Comparison of ENCODE assay signal across 1 cellular context in the genomic region with DNA sequence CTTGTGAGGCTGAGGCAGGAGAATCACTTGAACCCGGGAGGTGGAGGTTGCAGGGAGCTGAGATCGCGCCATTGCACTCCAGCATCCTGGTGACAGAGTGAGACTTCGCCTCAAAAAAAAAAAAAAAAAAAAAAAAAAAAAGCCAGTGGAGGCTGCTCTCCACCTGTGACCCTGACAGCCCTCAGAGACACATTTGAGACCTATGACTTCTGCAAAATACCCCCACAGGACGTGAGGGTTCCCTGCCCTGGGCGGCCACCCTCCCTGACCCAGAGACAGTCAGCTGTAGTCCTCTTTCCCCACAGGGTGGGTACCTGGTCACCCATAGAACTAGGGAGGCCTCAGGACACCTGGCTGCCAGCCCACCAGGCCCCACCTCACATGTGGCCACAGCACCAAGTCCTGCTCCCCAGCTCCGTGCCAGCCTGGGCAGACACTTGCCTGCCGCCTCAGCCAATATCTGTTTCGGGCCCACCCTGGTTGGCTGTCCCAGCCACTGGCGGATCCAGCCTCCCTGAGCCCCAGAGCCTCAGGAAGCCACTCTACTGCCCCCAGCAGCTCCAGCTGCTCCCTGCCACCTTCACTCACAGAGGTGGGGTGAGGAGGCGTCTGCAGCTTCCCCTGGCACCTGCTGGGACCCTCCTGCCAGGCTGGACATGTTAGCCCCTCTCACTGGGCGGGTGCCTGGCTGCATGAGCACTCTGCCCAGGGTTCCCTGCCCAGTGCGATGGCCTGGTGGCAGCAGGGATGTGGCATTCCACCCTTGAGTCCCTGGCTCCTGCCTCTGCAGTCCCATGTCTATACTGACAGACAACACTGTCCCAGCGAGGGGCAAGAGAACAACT.
TF ChIP-seq lines count a peak whose summit lies in the region.

No MANE protein-coding gene starts in this region.

TF ChIP-seq in H1, 55 proteins besides CTCF, POLR2A, EP300 and RAD21:
- no peak for TF ChIP-seq CHD1 (IDR thresholded peaks at IDR 0.05; ENCODE audit: low read depth, low read length)
- TF ChIP-seq RXRA (IDR thresholded peaks at IDR 0.05; ENCODE audit: insufficient read depth, low read depth, low read length) = no peak
- no peak for TF ChIP-seq BRCA1 (IDR thresholded peaks at IDR 0.05; ENCODE audit: low read depth, low read length)
- TF ChIP-seq KDM4A (IDR thresholded peaks at IDR 0.05; ENCODE audit: low read depth, low read length, severe bottlenecking) = no peak
- no peak for TF ChIP-seq EZH2 (IDR thresholded peaks at IDR 0.05; ENCODE audit: low read depth, low read length, severe bottlenecking)
- TF ChIP-seq BACH1 (IDR thresholded peaks at IDR 0.05; ENCODE audit: low read length) = no peak
- TF ChIP-seq, protein P1, sequence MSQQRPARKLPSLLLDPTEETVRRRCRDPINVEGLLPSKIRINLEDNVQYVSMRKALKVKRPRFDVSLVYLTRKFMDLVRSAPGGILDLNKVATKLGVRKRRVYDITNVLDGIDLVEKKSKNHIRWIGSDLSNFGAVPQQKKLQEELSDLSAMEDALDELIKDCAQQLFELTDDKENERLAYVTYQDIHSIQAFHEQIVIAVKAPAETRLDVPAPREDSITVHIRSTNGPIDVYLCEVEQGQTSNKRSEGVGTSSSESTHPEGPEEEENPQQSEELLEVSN (IDR thresholded peaks at IDR 0.05) = no peak
- TF ChIP-seq FOSL1 (IDR thresholded peaks at IDR 0.05; ENCODE audit: insufficient read depth, low read depth, low read length) = no peak
- TF ChIP-seq PHF8 (conservative IDR thresholded peaks at IDR 0.05; ENCODE audit: low read depth, low read length) = no peak
- no peak for TF ChIP-seq RNF2 (IDR thresholded peaks at IDR 0.05; ENCODE audit: borderline replicate concordance, low read depth, low read length, missing control alignments, poor library complexity, severe bottlenecking)
- no peak for TF ChIP-seq SAP30 (IDR thresholded peaks at IDR 0.05; ENCODE audit: insufficient read depth, insufficient replicate concordance, low read length)
- no peak for TF ChIP-seq CHD2 (IDR thresholded peaks at IDR 0.05; ENCODE audit: low read length)
- TF ChIP-seq CREB1 (IDR thresholded peaks at IDR 0.05) = no peak
- TF ChIP-seq SP4 (IDR thresholded peaks at IDR 0.05; ENCODE audit: low read length) = no peak
- TF ChIP-seq, protein P2, sequence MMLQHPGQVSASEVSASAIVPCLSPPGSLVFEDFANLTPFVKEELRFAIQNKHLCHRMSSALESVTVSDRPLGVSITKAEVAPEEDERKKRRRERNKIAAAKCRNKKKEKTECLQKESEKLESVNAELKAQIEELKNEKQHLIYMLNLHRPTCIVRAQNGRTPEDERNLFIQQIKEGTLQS (IDR thresholded peaks at IDR 0.05; ENCODE audit: insufficient read depth, low read depth, low read length) = no peak
- no peak for TF ChIP-seq SP1 (IDR thresholded peaks at IDR 0.05; ENCODE audit: low read depth, low read length)
- TF ChIP-seq, protein P3, sequence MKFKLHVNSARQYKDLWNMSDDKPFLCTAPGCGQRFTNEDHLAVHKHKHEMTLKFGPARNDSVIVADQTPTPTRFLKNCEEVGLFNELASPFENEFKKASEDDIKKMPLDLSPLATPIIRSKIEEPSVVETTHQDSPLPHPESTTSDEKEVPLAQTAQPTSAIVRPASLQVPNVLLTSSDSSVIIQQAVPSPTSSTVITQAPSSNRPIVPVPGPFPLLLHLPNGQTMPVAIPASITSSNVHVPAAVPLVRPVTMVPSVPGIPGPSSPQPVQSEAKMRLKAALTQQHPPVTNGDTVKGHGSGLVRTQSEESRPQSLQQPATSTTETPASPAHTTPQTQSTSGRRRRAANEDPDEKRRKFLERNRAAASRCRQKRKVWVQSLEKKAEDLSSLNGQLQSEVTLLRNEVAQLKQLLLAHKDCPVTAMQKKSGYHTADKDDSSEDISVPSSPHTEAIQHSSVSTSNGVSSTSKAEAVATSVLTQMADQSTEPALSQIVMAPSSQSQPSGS (IDR thresholded peaks at IDR 0.05; ENCODE audit: low read length) = no peak
- no peak for TF ChIP-seq ZNF274 (IDR thresholded peaks at IDR 0.05; ENCODE audit: borderline replicate concordance, extremely low read depth, low read length)
- no peak for TF ChIP-seq CBX5 (IDR thresholded peaks at IDR 0.05; ENCODE audit: low read depth, low read length)
